1 cellular context compared by ENCODE assay signal in the genomic region with DNA sequence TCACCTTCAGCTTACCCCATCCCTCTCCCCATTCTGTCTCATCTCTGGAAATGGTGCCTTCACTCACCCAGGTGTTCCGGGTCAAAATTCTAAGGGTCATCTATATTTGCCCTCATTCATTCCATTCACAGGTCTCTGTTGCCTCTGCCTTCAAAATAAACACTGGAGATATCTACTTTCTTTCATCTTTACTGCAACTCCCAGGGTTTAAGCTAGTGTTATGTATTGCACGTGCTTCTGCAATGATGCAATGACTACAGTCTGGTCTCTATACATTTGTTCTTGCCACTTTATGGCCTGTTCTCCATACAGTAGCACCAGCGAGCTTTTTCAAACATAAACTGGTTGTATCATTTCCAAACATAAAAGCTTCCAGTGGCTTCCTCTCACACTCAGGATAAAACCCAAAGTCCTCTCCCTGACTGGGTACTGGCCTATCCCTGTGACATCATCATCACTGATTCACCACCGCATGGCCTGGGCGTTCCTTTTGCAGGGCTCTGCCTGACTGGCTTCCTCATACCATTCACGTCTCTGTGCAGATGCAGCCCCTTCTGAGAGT.
A peak's percentile ranks its signal among the peaks of the same experiment; 100 is the strongest.
TF ChIP-seq lines count a peak whose summit lies in the region.

No MANE protein-coding gene starts in this region.

TF ChIP-seq in HCT116, 20 proteins besides CTCF, POLR2A, EP300 and RAD21 (continued from another document):
- peak; percentile 65 for TF ChIP-seq JUND (IDR thresholded peaks at IDR 0.05)
- peak; percentile 45; the same call in 1 of the 2 replicates for TF ChIP-seq CBX3 (IDR thresholded peaks at IDR 0.05; ENCODE audit: low read depth)
- TF ChIP-seq EZH2phosphoT487 (IDR thresholded peaks at IDR 0.05; ENCODE audit: borderline replicate concordance), result no peak
- no peak for TF ChIP-seq TCF7L2 (IDR thresholded peaks at IDR 0.05; ENCODE audit: borderline replicate concordance, extremely low read depth, insufficient read depth, insufficient read length)
- peak; percentile 55; the same call in 1 of the 2 replicates for TF ChIP-seq SP1 (IDR thresholded peaks at IDR 0.05; ENCODE audit: low read depth)
- TF ChIP-seq CEBPB (IDR thresholded peaks at IDR 0.05; ENCODE audit: low read depth), result 0 out of 2 replicates have a peak, but pooled peaks have one; percentile 21
- TF ChIP-seq EGR1 (IDR thresholded peaks at IDR 0.05; ENCODE audit: low read depth), result no peak
- TF ChIP-seq, protein P1, sequence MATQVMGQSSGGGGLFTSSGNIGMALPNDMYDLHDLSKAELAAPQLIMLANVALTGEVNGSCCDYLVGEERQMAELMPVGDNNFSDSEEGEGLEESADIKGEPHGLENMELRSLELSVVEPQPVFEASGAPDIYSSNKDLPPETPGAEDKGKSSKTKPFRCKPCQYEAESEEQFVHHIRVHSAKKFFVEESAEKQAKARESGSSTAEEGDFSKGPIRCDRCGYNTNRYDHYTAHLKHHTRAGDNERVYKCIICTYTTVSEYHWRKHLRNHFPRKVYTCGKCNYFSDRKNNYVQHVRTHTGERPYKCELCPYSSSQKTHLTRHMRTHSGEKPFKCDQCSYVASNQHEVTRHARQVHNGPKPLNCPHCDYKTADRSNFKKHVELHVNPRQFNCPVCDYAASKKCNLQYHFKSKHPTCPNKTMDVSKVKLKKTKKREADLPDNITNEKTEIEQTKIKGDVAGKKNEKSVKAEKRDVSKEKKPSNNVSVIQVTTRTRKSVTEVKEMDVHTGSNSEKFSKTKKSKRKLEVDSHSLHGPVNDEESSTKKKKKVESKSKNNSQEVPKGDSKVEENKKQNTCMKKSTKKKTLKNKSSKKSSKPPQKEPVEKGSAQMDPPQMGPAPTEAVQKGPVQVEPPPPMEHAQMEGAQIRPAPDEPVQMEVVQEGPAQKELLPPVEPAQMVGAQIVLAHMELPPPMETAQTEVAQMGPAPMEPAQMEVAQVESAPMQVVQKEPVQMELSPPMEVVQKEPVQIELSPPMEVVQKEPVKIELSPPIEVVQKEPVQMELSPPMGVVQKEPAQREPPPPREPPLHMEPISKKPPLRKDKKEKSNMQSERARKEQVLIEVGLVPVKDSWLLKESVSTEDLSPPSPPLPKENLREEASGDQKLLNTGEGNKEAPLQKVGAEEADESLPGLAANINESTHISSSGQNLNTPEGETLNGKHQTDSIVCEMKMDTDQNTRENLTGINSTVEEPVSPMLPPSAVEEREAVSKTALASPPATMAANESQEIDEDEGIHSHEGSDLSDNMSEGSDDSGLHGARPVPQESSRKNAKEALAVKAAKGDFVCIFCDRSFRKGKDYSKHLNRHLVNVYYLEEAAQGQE (IDR thresholded peaks at IDR 0.05; ENCODE audit: low read depth), result no peak
